ENCODE assay signal across 24 cellular contexts in the genomic region with DNA sequence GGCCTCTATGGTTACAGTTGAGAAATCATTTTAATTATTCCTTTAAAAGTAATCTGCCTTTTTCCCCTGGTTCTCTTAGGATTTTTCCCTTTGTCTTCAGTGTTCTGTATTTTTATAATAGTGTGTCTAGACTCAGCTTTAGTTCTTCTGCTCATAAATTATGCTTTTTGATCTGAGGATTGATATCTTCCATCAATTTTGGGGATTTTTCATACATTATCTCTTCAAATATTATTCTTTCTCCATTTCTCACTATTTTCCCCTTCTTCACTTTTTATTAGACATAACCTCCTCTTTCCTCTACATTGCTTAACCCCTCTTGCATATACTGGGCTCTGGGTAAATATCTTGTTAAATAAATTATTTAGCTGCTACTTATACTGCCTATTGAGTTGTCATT.
"Had no signal": no experiment of that assay in that cellular context is flagged by ENCODE, and none has a peak within 500 bp of the region (broad histone marks: within the 10 kb centered on the region; RNA-seq: fewer than 3 reads in every experiment).

No MANE protein-coding gene starts in this region.

- DNase-seq: colonic mucosa; cortex of kidney; effector CD4-positive, alpha-beta T cell; effector memory CD4-positive, alpha-beta T cell; erythroblast; esophagus squamous epithelium; foreskin fibroblast; foreskin melanocyte; gastrocnemius medialis; glutamatergic neuron; head of caudate nucleus; heart right ventricle; hippocampal formation; left cardiac atrium; left lung; left ventricle myocardium superior; lower lobe of right lung; mesenchymal stem cell; mucosa of descending colon; naive B cell had no signal

- ATAC-seq: esophagus mucosa, gastrocnemius medialis, heart right ventricle, left cardiac atrium, left lung, left ventricle myocardium superior, lower lobe of right lung, mucosa of descending colon had no signal

- H3K27ac Mint-ChIP-seq: dendritic cell treated with granulocyte-macrophage colony-stimulating factor and Interleukin-4, amounts not matched to agents 40 ng/mL and 50 ng/mL, for 4 days; mesothelial cell of epicardium had no signal

- H3K27ac ChIP-seq: colonic mucosa, epithelial cell of prostate, esophagus squamous epithelium, gastrocnemius medialis, heart right ventricle, left lung, lower lobe of right lung had no signal

- H3K4me1 Mint-ChIP-seq: mesothelial cell of epicardium, naive B cell had no signal

- H3K27me3 Mint-ChIP-seq: dendritic cell treated with granulocyte-macrophage colony-stimulating factor and Interleukin-4, amounts not matched to agents 40 ng/mL and 50 ng/mL, for 4 days; naive B cell had no signal

- H3K9me3 Mint-ChIP-seq: dendritic cell treated with granulocyte-macrophage colony-stimulating factor and Interleukin-4, amounts not matched to agents 40 ng/mL and 50 ng/mL, for 4 days; naive B cell had no signal

- H3K4me3 Mint-ChIP-seq: dendritic cell treated with granulocyte-macrophage colony-stimulating factor and Interleukin-4, amounts not matched to agents 40 ng/mL and 50 ng/mL, for 4 days; mesothelial cell of epicardium; naive B cell had no signal
